ENCODE assay signal across 8 cellular contexts in genomic region chr2:9473985-9474360, GRCh38. TPM values are rescaled to one million over a fixed set of nuclear protein-coding genes. Genes with fewer than 3 reads are reported as not detected.
DNase-seq lines count a peak whose midpoint lies in the region; ATAC-seq and TF ChIP-seq lines count a peak whose summit lies in the region.

No MANE protein-coding gene starts in this region.

- no peaks in the 10 kb centered on the region for H3K27me3 ChIP-seq in HL-60 (ENCODE audit: insufficient read depth, poor library complexity, severe bottlenecking)

- H3K27ac ChIP-seq in HL-60 (replicated peaks) (peak overlapping the region; percentile 75), epithelial cell of prostate (peak overlapping the region; percentile 80)

- peak overlapping the region; percentile 68 for H3K4me3 ChIP-seq in HL-60 (replicated peaks; ENCODE audit: insufficient read depth, low read length)

- H3K36me3 Mint-ChIP-seq in natural killer cell: no peaks in the 10 kb centered on the region

- DNase-seq in NCI-H1417 (lab: John Stamatoyannopoulos, UW) (peak; percentile 33 to 87 (median 86)), NCI-H1417 treated with DMSO at 0.1 percent for 48 hours (lab: John Stamatoyannopoulos, UW) (no peak), HL-60 (ENCODE audit: low read depth in 1 of 2, low spot score in 1 of 2) (peak in 1 of 2 experiments; percentile 7), epithelial cell of prostate (ENCODE audit: low read depth, low spot score) (no peak), natural killer cell (peak; percentile 51), HEK293T (ENCODE audit: extremely low spot score) (no peak)
- peak; percentile 69 for DNase-seq in activated CD8-positive, alpha-beta memory T cell treated with anti-CD3 and anti-CD28 coated beads, Interleukin-2, amount 50 U/mL, for 4 hours
- peak; percentile 71 for DNase-seq in stimulated activated naive CD4-positive, alpha-beta T cell treated with Interleukin-2 at 50 U/mL for 16 hours (lab: John Stamatoyannopoulos, UW)

- H3K9me3 Mint-ChIP-seq in natural killer cell: no peaks in the 10 kb centered on the region

- TF ChIP-seq CTCF in HL-60 (IDR thresholded peaks at IDR 0.05; ENCODE audit: insufficient read depth, low read length): no peak
- no peak for TF ChIP-seq CTCF in natural killer cell (IDR thresholded peaks at IDR 0.05)

- peaks cover 29 to 31% of the 10 kb centered on the region in 2 donors for H3K4me1 Mint-ChIP-seq in natural killer cell

- H3K27ac Mint-ChIP-seq in natural killer cell: peak overlapping the region; percentile 81 to 82

- peak; percentile 72 to 80 (median 72) for ATAC-seq in natural killer cell

- POLR2A ChIA-PET in HEK293T (lab: Yijun Ruan, JAX): interaction anchor here (0.7 to 0.9 kb wide), 2 partner anchors 10 to 74 kb away, joined by 3 to 4 read pairs; no protein-coding TSS in a partner anchor

- CTCF ChIA-PET in HEK293T (lab: Yijun Ruan, JAX): no interaction called here

- no peaks in the 10 kb centered on the region for H3K27me3 Mint-ChIP-seq in natural killer cell (ENCODE audit: low read depth in 2 of 2)

- H3K4me3 Mint-ChIP-seq in natural killer cell: peak overlapping the region; percentile 87

- intact Hi-C loops in natural killer cell (cut with micrococcal nuclease): loop anchor here (10.0 kb wide), 1 partner anchor 49 kb away; the partner anchor contains the start of genes CPSF3 and ITGB1BP1

TF ChIP-seq in HEK293T, 16 proteins besides CTCF, POLR2A, EP300 and RAD21:
- TF ChIP-seq SP1 (IDR thresholded peaks at IDR 0.05) (no peak), TARDBP (IDR thresholded peaks at IDR 0.05) (no peak), CTBP1 (IDR thresholded peaks at IDR 0.05; ENCODE audit: borderline replicate concordance) (no peak), LEF1 (IDR thresholded peaks at IDR 0.05; ENCODE audit: borderline replicate concordance) (no peak), SUZ12 (IDR thresholded peaks at IDR 0.05) (no peak), ARNT (IDR thresholded peaks at IDR 0.05) (no peak), ELF4 (IDR thresholded peaks at IDR 0.05) (no peak), FOXM1 (IDR thresholded peaks at IDR 0.05; ENCODE audit: borderline replicate concordance) (no peak), BHLHE40 (IDR thresholded peaks at IDR 0.05; ENCODE audit: borderline replicate concordance) (no peak), HDGF (IDR thresholded peaks at IDR 0.05; ENCODE audit: borderline replicate concordance) (no peak), PKNOX1 (IDR thresholded peaks at IDR 0.05) (no peak), FOXA1 (IDR thresholded peaks at IDR 0.05) (no peak), ZNF384 (IDR thresholded peaks at IDR 0.05) (no peak)

RNA-seq across cellular contexts. Expression of gene IAH1, which starts 0.4 kb away (rescaled TPM):
- 10 to 100 TPM; 41.4 to 51.4 (median 45.4) TPM for total RNA-seq in natural killer cell

RNA-seq across cellular contexts. Expression of gene CPSF3, which starts 50.5 kb away (rescaled TPM):
- total RNA-seq in natural killer cell: 10 to 100 TPM; 28.4 to 30.7 (median 28.7) TPM

RNA-seq across cellular contexts. Expression of gene ITGB1BP1, which starts 50.6 kb away (rescaled TPM):
- total RNA-seq in natural killer cell: 100 to 1,000 TPM in 1 of 3 donors, 10 to 100 TPM in 2; 66.9 to 114 (median 91.7) TPM

Comparison
In these comparisons a context has a peak if more than half of its experiments do, and no peak if none do; other contexts are left out.
1. DNase-seq: peak in NCI-H1417 (3 of 3), activated CD8-positive, alpha-beta memory T cell treated with anti-CD3 and anti-CD28 coated beads, Interleukin-2, amount 50 U/mL, for 4 hours (single experiment), natural killer cell (single experiment) and stimulated activated naive CD4-positive, alpha-beta T cell treated with Interleukin-2 at 50 U/mL for 16 hours (single experiment); none in NCI-H1417 treated with DMSO at 0.1 percent for 48 hours (single experiment), epithelial cell of prostate (single experiment) and HEK293T (single experiment).